Comparison of ENCODE assay signal across 21 cellular contexts in the genomic region with DNA sequence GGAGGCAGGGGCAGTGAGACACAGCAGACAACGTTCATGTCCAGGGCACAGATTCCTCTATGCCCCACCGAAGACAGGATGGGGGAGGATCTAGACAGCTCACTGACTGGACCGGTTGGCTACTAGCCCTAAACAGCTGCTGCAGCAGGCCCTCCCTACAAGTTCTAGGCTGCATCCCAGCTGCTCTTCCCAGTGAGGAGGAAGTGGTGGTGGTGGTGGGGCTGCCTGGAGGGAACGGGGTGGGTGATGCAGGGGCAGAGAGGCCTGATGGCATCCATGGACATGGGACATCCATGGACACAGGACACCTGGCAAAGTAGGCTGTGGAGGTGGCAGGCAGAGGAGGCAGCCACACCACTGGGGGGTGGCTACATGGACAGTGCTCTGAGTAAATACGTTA.
"Had no signal": no experiment of that assay in that cellular context is flagged by ENCODE, and none has a peak within 500 bp of the region (broad histone marks: within the 10 kb centered on the region; RNA-seq: fewer than 3 reads in every experiment).

No MANE protein-coding gene starts in this region.

- H3K4me3 ChIP-seq: colonic mucosa, mucosa of descending colon, pancreas, prostate gland, right lobe of liver, spleen, testis, tibial nerve had no signal

- H3K27me3 ChIP-seq: colonic mucosa, foreskin keratinocyte, pancreas, right lobe of liver, spleen, testis, tibial nerve had no signal

- H3K27ac ChIP-seq: colonic mucosa, foreskin keratinocyte, pancreas, prostate gland, right lobe of liver, spleen, testis, tibial nerve had no signal

- H3K4me1 ChIP-seq: colonic mucosa, foreskin keratinocyte, pancreas, prostate gland had no signal

- ATAC-seq: foreskin keratinocyte; mucosa of descending colon; natural killer cell; pancreas; right lobe of liver; stimulated activated memory B cell treated with anti-CD40 and anti-IgM and Interleukin-4, amounts not matched to agents 10 μg/mL and 1 μg/mL and 100 μg/mL, for 72 hours; stimulated activated naive CD8-positive, alpha-beta T cell treated with anti-CD3 and anti-CD28 coated beads, Interleukin-15, amount 100 ng/mL, for 72 hours had no signal

- H3K9me3 ChIP-seq: colonic mucosa, mucosa of descending colon, pancreas, prostate gland, right lobe of liver, spleen, testis, tibial nerve had no signal

- DNase-seq: cerebellar nuclear complex; colonic mucosa; dermis blood vessel endothelial cell; erythroblast; foreskin keratinocyte; immature natural killer cell; mammary epithelial cell; natural killer cell; occipital lobe; spleen; stimulated activated CD4-positive, alpha-beta T cell treated with anti-CD3 and anti-CD28 coated beads, Interleukin-15, amount 100 ng/mL, for 24 hours; stimulated activated CD4-positive, alpha-beta T cell treated with anti-CD3 and anti-CD28 coated beads, Interleukin-1b, Interleukin-23, amount 100 ng/mL, for 48 hours; stimulated activated CD4-positive, alpha-beta T cell treated with anti-CD3 and anti-CD28 coated beads, Interleukin-4, amount 100 ng/mL, for 24 hours; stimulated activated naive CD8-positive, alpha-beta T cell treated with anti-CD3 and anti-CD28 coated beads, Interleukin-15, amount 100 ng/mL, for 72 hours; testis had no signal
